In genomic region chr17:76502326-76503211, GRCh38 we compare ENCODE assay signal across 12 cellular contexts. TPM values are rescaled to one million over a fixed set of nuclear protein-coding genes. Genes with fewer than 3 reads are reported as not detected.
DNase-seq lines count a peak whose midpoint lies in the region; ATAC-seq and TF ChIP-seq lines count a peak whose summit lies in the region.
"Had no signal": no experiment of that assay in that cellular context is flagged by ENCODE, and none has a peak within 500 bp of the region (broad histone marks: within the 10 kb centered on the region; RNA-seq: fewer than 3 reads in every experiment).

No MANE protein-coding gene starts in this region.

- no peak for DNase-seq in CD8-positive, alpha-beta T cell
- DNase-seq in activated T-helper 2 cell treated with anti-CD3 and anti-CD28 coated beads, Interferon-gamma antibody, Interleukin-2, Interleukin-4, amounts not matched to agents 10 μg/mL and 5 μg/mL and 100 μg/mL, durations not matched to agents 14 hours and 24 hours and 36 hours (ENCODE audit: low spot score) = no peak
- no peak for DNase-seq in ACHN
- DNase-seq: activated CD8-positive, alpha-beta memory T cell treated with anti-CD3 and anti-CD28 coated beads, Interleukin-2, amount 10 ng/mL, durations not matched to agents 7 days and 5 days; kidney glomerular epithelial cell; SJCRH30; stimulated activated CD4-positive, alpha-beta T cell treated with anti-CD3 and anti-CD28 coated beads, Interleukin-4, amount 100 ng/mL, for 24 hours had no signal

- intact Hi-C loops in CD8-positive, alpha-beta T cell (cut with DNase I, micrococcal nuclease) = no loop called here
- intact Hi-C loops in activated T-helper 2 cell treated with anti-CD3 and anti-CD28 coated beads, Interferon-gamma antibody, Interleukin-2, Interleukin-4, amounts not matched to agents 10 μg/mL and 5 μg/mL and 100 μg/mL, durations not matched to agents 14 hours and 24 hours and 36 hours (cut with micrococcal nuclease) = no loop called here

- in situ Hi-C loops in ACHN (cut with HindIII; ENCODE audit: low pct_ligation_motif_present, low pct_unique_long_range_greater_than_20kb, low sequenced_read_pairs) = no loop called here

- H3K36me3 ChIP-seq in CD8-positive, alpha-beta T cell (ENCODE audit: insufficient read depth, low read length) = no peaks in the 10 kb centered on the region
- H3K36me3 ChIP-seq in Loucy (ENCODE audit: insufficient read depth, low read length) (no peaks in the 10 kb centered on the region), neutrophil (no peaks in the 10 kb centered on the region)
- H3K36me3 ChIP-seq: SJCRH30 had no signal

- peaks cover 52% of the 10 kb centered on the region for H3K4me1 ChIP-seq in CD8-positive, alpha-beta T cell (ENCODE audit: insufficient read depth, low read length)
- H3K4me1 ChIP-seq in Loucy (ENCODE audit: insufficient read depth, low read length, poor library complexity, severe bottlenecking) = peaks cover 37% of the 10 kb centered on the region
- H3K4me1 ChIP-seq in neutrophil (ENCODE audit: control insufficient read depth in 1 of 2, insufficient read depth in 1 of 2, low read depth in 1 of 2, low read length in 1 of 2) = peaks cover 49 to 65% of the 10 kb centered on the region in 2 experiments

- peaks cover 44% of the 10 kb centered on the region for H3K4me1 Mint-ChIP-seq in CD8-positive, alpha-beta T cell (ENCODE audit: low read depth)
- H3K4me1 Mint-ChIP-seq in activated T-helper 2 cell treated with anti-CD3 and anti-CD28 coated beads, Interferon-gamma antibody, Interleukin-2, Interleukin-4, amounts not matched to agents 10 μg/mL and 5 μg/mL and 100 μg/mL, durations not matched to agents 14 hours and 24 hours and 36 hours (ENCODE audit: low read depth) = peaks cover 25% of the 10 kb centered on the region

- H4K20me1 ChIP-seq in Loucy (ENCODE audit: insufficient read depth, low read length, poor library complexity, severe bottlenecking) = no peaks in the 10 kb centered on the region

- no peaks in the 10 kb centered on the region for H3K9me3 Mint-ChIP-seq in CD8-positive, alpha-beta T cell
- H3K9me3 Mint-ChIP-seq in activated T-helper 2 cell treated with anti-CD3 and anti-CD28 coated beads, Interferon-gamma antibody, Interleukin-2, Interleukin-4, amounts not matched to agents 10 μg/mL and 5 μg/mL and 100 μg/mL, durations not matched to agents 14 hours and 24 hours and 36 hours = no peaks in the 10 kb centered on the region

- no peak overlapping the region for H3K4me3 ChIP-seq in CD8-positive, alpha-beta T cell (ENCODE audit: low read depth, low read length)
- H3K4me3 ChIP-seq in Loucy (ENCODE audit: low read length, poor library complexity, severe bottlenecking) (no peak overlapping the region), neutrophil (ENCODE audit: low read depth in 1 of 2, low read length in 1 of 2) (peak overlapping the region in 1 of 2 experiments; percentile 86)
- H3K4me3 ChIP-seq: SJCRH30 had no signal

- H3K4me3 Mint-ChIP-seq in CD8-positive, alpha-beta T cell = peak overlapping the region; percentile 29
- H3K4me3 Mint-ChIP-seq in activated T-helper 2 cell treated with anti-CD3 and anti-CD28 coated beads, Interferon-gamma antibody, Interleukin-2, Interleukin-4, amounts not matched to agents 10 μg/mL and 5 μg/mL and 100 μg/mL, durations not matched to agents 14 hours and 24 hours and 36 hours (ENCODE audit: low read depth) = peak overlapping the region; percentile 80

- POLR2A ChIA-PET in CD8-positive, alpha-beta T cell (lab: Charles Lee) = interaction anchor here (0.8 to 2.2 kb wide), 5 partner anchors 9 to 35 kb away, joined by 3 to 8 read pairs (median 3); partner anchors contain the start of gene AANAT

- CTCF ChIA-PET in CD8-positive, alpha-beta T cell (lab: Charles Lee) = interaction anchor here (0.8 to 16.5 kb wide), 13 partner anchors 10 to 105 kb away, joined by 3 to 265 read pairs (median 4); partner anchors contain the start of gene AANAT

- no peaks in the 10 kb centered on the region for H3K36me3 Mint-ChIP-seq in CD8-positive, alpha-beta T cell
- peaks cover 6% of the 10 kb centered on the region for H3K36me3 Mint-ChIP-seq in activated T-helper 2 cell treated with anti-CD3 and anti-CD28 coated beads, Interferon-gamma antibody, Interleukin-2, Interleukin-4, amounts not matched to agents 10 μg/mL and 5 μg/mL and 100 μg/mL, durations not matched to agents 14 hours and 24 hours and 36 hours (ENCODE audit: low read depth)
- H3K36me3 Mint-ChIP-seq: activated CD8-positive, alpha-beta memory T cell treated with anti-CD3 and anti-CD28 coated beads, Interleukin-2, amount 10 ng/mL, durations not matched to agents 7 days and 5 days had no signal

- H3K9ac ChIP-seq in Loucy (ENCODE audit: low read depth, low read length, poor library complexity, severe bottlenecking) = no peak overlapping the region

- H3K9me2 ChIP-seq in Loucy (replicated peaks; ENCODE audit: low read depth, low read length) = no peaks in the 10 kb centered on the region

- H3K9me3 ChIP-seq in CD8-positive, alpha-beta T cell (ENCODE audit: low read length) = no peaks in the 10 kb centered on the region
- H3K9me3 ChIP-seq in Loucy (ENCODE audit: insufficient read depth, low read depth, low read length) (no peaks in the 10 kb centered on the region), neutrophil (no peaks in the 10 kb centered on the region)
- H3K9me3 ChIP-seq: SJCRH30 had no signal

- no peak for TF ChIP-seq CTCF in CD8-positive, alpha-beta T cell (IDR thresholded peaks at IDR 0.05)
- no peak for TF ChIP-seq CTCF in Loucy (conservative IDR thresholded peaks at IDR 0.05; ENCODE audit: low read length)
- TF ChIP-seq CTCF in neutrophil (IDR thresholded peaks at IDR 0.05) = no peak

- H3K4me2 ChIP-seq in Loucy (ENCODE audit: low read depth, low read length, poor library complexity, severe bottlenecking) = peak overlapping the region; percentile 70

- no peaks in the 10 kb centered on the region for H3F3A ChIP-seq in Loucy (ENCODE audit: low read depth)

- H3K79me2 ChIP-seq in Loucy (ENCODE audit: insufficient read depth, low read length) = no peaks in the 10 kb centered on the region

- no peak overlapping the region for H3K27ac ChIP-seq in CD8-positive, alpha-beta T cell (ENCODE audit: low read depth, low read length)
- peak overlapping the region; percentile 90 for H3K27ac ChIP-seq in neutrophil
- H3K27ac ChIP-seq: SJCRH30 had no signal

- no peak overlapping the region for H2AFZ ChIP-seq in Loucy (ENCODE audit: low read length)

- ATAC-seq in CD8-positive, alpha-beta T cell = no peak
- ATAC-seq in GM19351 (IDR thresholded peaks at IDR 0.05; ENCODE audit: unreplicated experiment) (no peak), HG02885 (IDR thresholded peaks at IDR 0.05; ENCODE audit: poor library complexity, unreplicated experiment) (no peak), HG02610 (IDR thresholded peaks at IDR 0.05; ENCODE audit: unreplicated experiment) (no peak)
- ATAC-seq: activated CD8-positive, alpha-beta memory T cell treated with anti-CD3 and anti-CD28 coated beads, Interleukin-2, amount 10 ng/mL, durations not matched to agents 7 days and 5 days had no signal

- H3K27ac Mint-ChIP-seq in CD8-positive, alpha-beta T cell = peak overlapping the region; percentile 37
- H3K27ac Mint-ChIP-seq in activated T-helper 2 cell treated with anti-CD3 and anti-CD28 coated beads, Interferon-gamma antibody, Interleukin-2, Interleukin-4, amounts not matched to agents 10 μg/mL and 5 μg/mL and 100 μg/mL, durations not matched to agents 14 hours and 24 hours and 36 hours = no peak overlapping the region

- H3K27me3 Mint-ChIP-seq in CD8-positive, alpha-beta T cell (ENCODE audit: low read depth) = no peaks in the 10 kb centered on the region
- no peaks in the 10 kb centered on the region for H3K27me3 Mint-ChIP-seq in activated T-helper 2 cell treated with anti-CD3 and anti-CD28 coated beads, Interferon-gamma antibody, Interleukin-2, Interleukin-4, amounts not matched to agents 10 μg/mL and 5 μg/mL and 100 μg/mL, durations not matched to agents 14 hours and 24 hours and 36 hours (ENCODE audit: low read depth)
- H3K27me3 Mint-ChIP-seq: activated CD8-positive, alpha-beta memory T cell treated with anti-CD3 and anti-CD28 coated beads, Interleukin-2, amount 10 ng/mL, durations not matched to agents 7 days and 5 days had no signal

- no peaks in the 10 kb centered on the region for H3K27me3 ChIP-seq in CD8-positive, alpha-beta T cell (ENCODE audit: insufficient read depth, low read length)
- H3K27me3 ChIP-seq in Loucy (ENCODE audit: insufficient read depth, low read length, poor library complexity, severe bottlenecking) = no peaks in the 10 kb centered on the region
- H3K27me3 ChIP-seq in neutrophil = no peaks in the 10 kb centered on the region
- H3K27me3 ChIP-seq: SJCRH30 had no signal

RNA-seq across cellular contexts. Expression of gene RHBDF2, which starts 1.3 kb away (rescaled TPM):
- 10 to 100 TPM; 45.4 to 46.2 TPM for total RNA-seq in CD8-positive, alpha-beta T cell
- 45.3 and 48.5 TPM in 2 replicates for total RNA-seq in activated T-helper 2 cell treated with anti-CD3 and anti-CD28 coated beads, Interferon-gamma antibody, Interleukin-2, Interleukin-4, amounts not matched to agents 10 μg/mL and 5 μg/mL and 100 μg/mL, durations not matched to agents 14 hours and 24 hours and 36 hours

RNA-seq across cellular contexts. Expression of gene CYGB, which starts 34.9 kb away (rescaled TPM):
- under 1 TPM; 0.47 to 0.57 TPM for total RNA-seq in CD8-positive, alpha-beta T cell
- total RNA-seq in activated T-helper 2 cell treated with anti-CD3 and anti-CD28 coated beads, Interferon-gamma antibody, Interleukin-2, Interleukin-4, amounts not matched to agents 10 μg/mL and 5 μg/mL and 100 μg/mL, durations not matched to agents 14 hours and 24 hours and 36 hours = not detected in 2 replicates
- total RNA-seq: activated CD8-positive, alpha-beta memory T cell treated with anti-CD3 and anti-CD28 coated beads, Interleukin-2, amount 10 ng/mL, durations not matched to agents 7 days and 5 days; SJCRH30 had no signal

RNA-seq across cellular contexts. Expression of gene AANAT, which starts 35.2 kb away (rescaled TPM):
- total RNA-seq in CD8-positive, alpha-beta T cell = not detected
- 0.18 TPM in 1 of 2 replicates, not detected in the other for total RNA-seq in activated T-helper 2 cell treated with anti-CD3 and anti-CD28 coated beads, Interferon-gamma antibody, Interleukin-2, Interleukin-4, amounts not matched to agents 10 μg/mL and 5 μg/mL and 100 μg/mL, durations not matched to agents 14 hours and 24 hours and 36 hours
- total RNA-seq: activated CD8-positive, alpha-beta memory T cell treated with anti-CD3 and anti-CD28 coated beads, Interleukin-2, amount 10 ng/mL, durations not matched to agents 7 days and 5 days had no signal

RNA-seq across cellular contexts. Expression of gene PRCD, which starts 37.3 kb away (rescaled TPM):
- not detected for total RNA-seq in CD8-positive, alpha-beta T cell
- not detected in 2 replicates for total RNA-seq in activated T-helper 2 cell treated with anti-CD3 and anti-CD28 coated beads, Interferon-gamma antibody, Interleukin-2, Interleukin-4, amounts not matched to agents 10 μg/mL and 5 μg/mL and 100 μg/mL, durations not matched to agents 14 hours and 24 hours and 36 hours
- total RNA-seq: activated CD8-positive, alpha-beta memory T cell treated with anti-CD3 and anti-CD28 coated beads, Interleukin-2, amount 10 ng/mL, durations not matched to agents 7 days and 5 days had no signal

RNA-seq across cellular contexts. Expression of gene UBE2O, which starts 49.6 kb away (rescaled TPM):
- total RNA-seq in CD8-positive, alpha-beta T cell = 10 to 100 TPM; 29.8 to 32.7 TPM
- total RNA-seq in activated T-helper 2 cell treated with anti-CD3 and anti-CD28 coated beads, Interferon-gamma antibody, Interleukin-2, Interleukin-4, amounts not matched to agents 10 μg/mL and 5 μg/mL and 100 μg/mL, durations not matched to agents 14 hours and 24 hours and 36 hours = 46.0 and 46.5 TPM in 2 replicates
